ENCODE assay signal across 14 cellular contexts in genomic region chrX:8868070-8868795, GRCh38.
A peak's percentile ranks its signal among the peaks of the same experiment; 100 is the strongest.
DNase-seq lines count a peak whose midpoint lies in the region; ATAC-seq, FAIRE-seq and TF ChIP-seq lines count a peak whose summit lies in the region.
"Had no signal": no experiment of that assay in that cellular context is flagged by ENCODE, and none has a peak within 500 bp of the region (broad histone marks: within the 10 kb centered on the region; RNA-seq: fewer than 3 reads in every experiment).

No MANE protein-coding gene starts in this region.

- H3K9me3 ChIP-seq in astrocyte (ENCODE audit: insufficient read depth, low read depth, low read length) (no peaks in the 10 kb centered on the region), aorta (ENCODE audit: control insufficient read depth, low read length) (no peaks in the 10 kb centered on the region)
- H3K9me3 ChIP-seq: esophagus muscularis mucosa, left lung had no signal

- FAIRE-seq in astrocyte (lab: Jason Lieb, UNC) = no peak
- FAIRE-seq: GM18507 had no signal

- TF ChIP-seq CTCF in HFF-Myc (IDR thresholded peaks at IDR 0.05; ENCODE audit: low read depth, low read length, missing control alignments) = no peak
- no peak for TF ChIP-seq CTCF in astrocyte (IDR thresholded peaks at IDR 0.05; ENCODE audit: insufficient read depth, low read depth, low read length)
- TF ChIP-seq CTCF in foreskin keratinocyte (conservative IDR thresholded peaks at IDR 0.05) = no peak
- TF ChIP-seq CTCF in GM23338 (conservative IDR thresholded peaks at IDR 0.05; ENCODE audit: low read depth in 2 of 2) = no peak

- H3K36me3 ChIP-seq in astrocyte (ENCODE audit: insufficient read depth, low read length) = no peaks in the 10 kb centered on the region
- no peaks in the 10 kb centered on the region for H3K36me3 ChIP-seq in aorta (ENCODE audit: control insufficient read depth in 1 of 2, insufficient read depth in 2 of 2, low read length in 1 of 2)
- H3K36me3 ChIP-seq in GM23338 (ENCODE audit: insufficient read depth) = no peaks in the 10 kb centered on the region
- H3K36me3 ChIP-seq: esophagus muscularis mucosa, left lung had no signal

- H4K20me1 ChIP-seq in astrocyte (ENCODE audit: insufficient read depth, low read length) (no peaks in the 10 kb centered on the region), GM23338 (replicated peaks; ENCODE audit: insufficient read depth) (no peaks in the 10 kb centered on the region)

- H3K4me3 ChIP-seq in HFF-Myc (replicated peaks; ENCODE audit: low read depth, low read length) (no peak overlapping the region), astrocyte (ENCODE audit: insufficient read depth, low read depth, low read length) (no peak overlapping the region), aorta (ENCODE audit: low read length in 2 of 2) (no peak overlapping the region), GM23338 (no peak overlapping the region)
- H3K4me3 ChIP-seq: esophagus muscularis mucosa, left lung had no signal

- H2AFZ ChIP-seq in astrocyte (ENCODE audit: low read depth, low read length) = no peak overlapping the region
- H2AFZ ChIP-seq in GM23338 = no peak overlapping the region

- H3K27ac Mint-ChIP-seq in astrocyte (ENCODE audit: unreplicated experiment) (no peak overlapping the region), GM23338 (no peak overlapping the region)
- H3K27ac Mint-ChIP-seq: progenitor cell of endocrine pancreas had no signal

- WGBS in aorta, 2 donors = 58 to 82% methylated on average over 5 of the region's 5 CpGs

- H3K9me3 Mint-ChIP-seq in astrocyte (ENCODE audit: unreplicated experiment) (no peaks in the 10 kb centered on the region), GM23338 (no peaks in the 10 kb centered on the region)

- H3K27me3 ChIP-seq in astrocyte (ENCODE audit: insufficient read depth, low read length) (no peaks in the 10 kb centered on the region), foreskin keratinocyte (no peaks in the 10 kb centered on the region), aorta (ENCODE audit: control insufficient read depth in 1 of 2, insufficient read depth in 2 of 2, low read length in 1 of 2) (no peaks in the 10 kb centered on the region), GM23338 (ENCODE audit: insufficient read depth) (no peaks in the 10 kb centered on the region)
- H3K27me3 ChIP-seq: esophagus muscularis mucosa, left lung had no signal

- H3K4me3 Mint-ChIP-seq in astrocyte (ENCODE audit: unreplicated experiment) = no peak overlapping the region
- no peak overlapping the region for H3K4me3 Mint-ChIP-seq in GM23338

- H3K9me2 ChIP-seq in GM23338 (ENCODE audit: insufficient read depth) = no peaks in the 10 kb centered on the region

- peaks cover 4% of the 10 kb centered on the region for H3K4me1 ChIP-seq in astrocyte (ENCODE audit: insufficient read depth, low read length)
- peaks cover 20% of the 10 kb centered on the region for H3K4me1 ChIP-seq in foreskin keratinocyte
- H3K4me1 ChIP-seq in aorta (ENCODE audit: control insufficient read depth in 1 of 2, insufficient read depth in 2 of 2, low read length in 2 of 2) = no peaks in the 10 kb centered on the region
- peaks cover 26% of the 10 kb centered on the region for H3K4me1 ChIP-seq in GM23338 (ENCODE audit: insufficient read depth)
- H3K4me1 ChIP-seq: esophagus muscularis mucosa, left lung had no signal

- DNase-seq in A172 (ENCODE audit: low spot score) = peak; percentile 69
- peak; percentile 79 for DNase-seq in HFF-Myc (ENCODE audit: extremely low read depth, low read depth)
- peak; percentile 80 for DNase-seq in astrocyte (ENCODE audit: low read depth)
- DNase-seq in foreskin keratinocyte = peak; percentile 95 to 96
- DNase-seq in aorta = no peak
- no peak for DNase-seq in GM23338 (ENCODE audit: low spot score)
- no peak for DNase-seq in retina
- DNase-seq in NCI-H2171 treated with DMSO at 0.1 percent for 48 hours (lab: John Stamatoyannopoulos, UW) = no peak
- DNase-seq: activated T-cell treated with anti-CD3 and anti-CD28 coated beads for 4 hours, left lung had no signal

- intact Hi-C loops in aorta (cut with DNase I) = loop anchor here (5.0 kb wide), 1 partner anchor 839 kb away; no protein-coding TSS in a partner anchor

- no peaks in the 10 kb centered on the region for H3K36me3 Mint-ChIP-seq in astrocyte (ENCODE audit: low read depth, unreplicated experiment)
- H3K36me3 Mint-ChIP-seq in GM23338 (ENCODE audit: low read depth) = no peaks in the 10 kb centered on the region

- peak overlapping the region; percentile 54 for H3K4me2 ChIP-seq in astrocyte (ENCODE audit: low read length)
- no peak overlapping the region for H3K4me2 ChIP-seq in GM23338

- peaks cover 4% of the 10 kb centered on the region for H3K4me1 Mint-ChIP-seq in astrocyte (ENCODE audit: low read depth, unreplicated experiment)
- peaks cover 52% of the 10 kb centered on the region for H3K4me1 Mint-ChIP-seq in GM23338

- no peak overlapping the region for H3K9ac ChIP-seq in astrocyte (ENCODE audit: low read length)

- H3K27ac ChIP-seq in astrocyte (ENCODE audit: low read depth, low read length) = peak overlapping the region; percentile 52
- peak overlapping the region; percentile 99 for H3K27ac ChIP-seq in foreskin keratinocyte
- H3K27ac ChIP-seq in aorta (ENCODE audit: low read depth in 1 of 2, low read length in 2 of 2) = no peak overlapping the region
- no peak overlapping the region for H3K27ac ChIP-seq in GM23338 (ENCODE audit: low read depth)
- H3K27ac ChIP-seq: esophagus muscularis mucosa, HL-60, left lung had no signal

- no peaks in the 10 kb centered on the region for H3K79me2 ChIP-seq in astrocyte (ENCODE audit: insufficient read depth, low read length)
- H3K79me2 ChIP-seq in GM23338 (replicated peaks; ENCODE audit: insufficient read depth) = no peaks in the 10 kb centered on the region

- H3K27me3 Mint-ChIP-seq in astrocyte (ENCODE audit: low read depth, unreplicated experiment) = no peaks in the 10 kb centered on the region
- H3K27me3 Mint-ChIP-seq in GM23338 (ENCODE audit: insufficient read depth, low read depth, poor library complexity) = peaks cover 4% of the 10 kb centered on the region

- H3F3A ChIP-seq in GM23338 (replicated peaks; ENCODE audit: low read depth) = no peaks in the 10 kb centered on the region

- ATAC-seq in foreskin keratinocyte (peak; percentile 98), aorta (ENCODE audit: low FRiP score) (no peak), GM23338 (no peak)

TF ChIP-seq in GM23338, 12 proteins besides CTCF, POLR2A, EP300 and RAD21:
- TF ChIP-seq JUNB (IDR thresholded peaks at IDR 0.05; ENCODE audit: unreplicated experiment) (no peak), EZH2 (IDR thresholded peaks at IDR 0.05; ENCODE audit: low read depth, unreplicated experiment) (no peak), CREB1 (CRISPR knock-in tag; IDR thresholded peaks at IDR 0.05; ENCODE audit: low read depth) (no peak), POLR2AphosphoS5 (IDR thresholded peaks at IDR 0.05; ENCODE audit: low read depth) (no peak)

Comparison
In these comparisons a context has a peak if more than half of its experiments do, and no peak if none do; other contexts are left out.
1. DNase-seq: peak in A172 (single experiment), HFF-Myc (single experiment), astrocyte (single experiment) and foreskin keratinocyte (2 of 2); none in aorta (0 of 2), GM23338 (single experiment), retina (single experiment) and NCI-H2171 treated with DMSO at 0.1 percent for 48 hours (single experiment).
2. H3K27ac ChIP-seq: peak in astrocyte (single experiment) and foreskin keratinocyte (single experiment); none in aorta (0 of 2) and GM23338 (single experiment).